In genomic region chr1:84095308-84095707, GRCh38 we compare ENCODE assay signal across 1 cellular context.
TF ChIP-seq lines count a peak whose summit lies in the region.

No MANE protein-coding gene starts in this region.

TF ChIP-seq in K562, 482 proteins besides CTCF, POLR2A, EP300 and RAD21 (continued from another document):
- no peak for TF ChIP-seq ZBTB11 (CRISPR knock-in tag; IDR thresholded peaks at IDR 0.05)
- no peak for TF ChIP-seq GABPA (tag; conservative IDR thresholded peaks at IDR 0.05; ENCODE audit: low read depth)
- no peak for TF ChIP-seq NFYB (IDR thresholded peaks at IDR 0.05; ENCODE audit: extremely low read depth, insufficient read length)
- TF ChIP-seq CBX5 (IDR thresholded peaks at IDR 0.05; ENCODE audit: borderline replicate concordance, low read depth), result 0 out of 2 replicates have a peak, but pooled peaks have one; percentile 52
- TF ChIP-seq, protein P1, sequence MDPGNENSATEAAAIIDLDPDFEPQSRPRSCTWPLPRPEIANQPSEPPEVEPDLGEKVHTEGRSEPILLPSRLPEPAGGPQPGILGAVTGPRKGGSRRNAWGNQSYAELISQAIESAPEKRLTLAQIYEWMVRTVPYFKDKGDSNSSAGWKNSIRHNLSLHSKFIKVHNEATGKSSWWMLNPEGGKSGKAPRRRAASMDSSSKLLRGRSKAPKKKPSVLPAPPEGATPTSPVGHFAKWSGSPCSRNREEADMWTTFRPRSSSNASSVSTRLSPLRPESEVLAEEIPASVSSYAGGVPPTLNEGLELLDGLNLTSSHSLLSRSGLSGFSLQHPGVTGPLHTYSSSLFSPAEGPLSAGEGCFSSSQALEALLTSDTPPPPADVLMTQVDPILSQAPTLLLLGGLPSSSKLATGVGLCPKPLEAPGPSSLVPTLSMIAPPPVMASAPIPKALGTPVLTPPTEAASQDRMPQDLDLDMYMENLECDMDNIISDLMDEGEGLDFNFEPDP (CRISPR knock-in tag; IDR thresholded peaks at IDR 0.05), result no peak
- TF ChIP-seq ZC3H11A (IDR thresholded peaks at IDR 0.05; ENCODE audit: low read depth, low read length), result no peak
- peak; percentile 30 for TF ChIP-seq DACH1 (IDR thresholded peaks at IDR 0.05; ENCODE audit: partially characterized antibody)
- peak; percentile 86 for TF ChIP-seq ZNF280A (IDR thresholded peaks at IDR 0.05; ENCODE audit: low read depth, partially characterized antibody)
- peak; percentile 89 for TF ChIP-seq TRIM28 (IDR thresholded peaks at IDR 0.05)
